In genomic region chr14:90739318-90740077, GRCh38 we compare ENCODE assay signal across 21 cellular contexts.
A peak's percentile ranks its signal among the peaks of the same experiment; 100 is the strongest.
DNase-seq lines count a peak whose midpoint lies in the region; ATAC-seq and TF ChIP-seq lines count a peak whose summit lies in the region.
"Had no signal": no experiment of that assay in that cellular context is flagged by ENCODE, and none has a peak within 500 bp of the region (broad histone marks: within the 10 kb centered on the region; RNA-seq: fewer than 3 reads in every experiment).

No MANE protein-coding gene starts in this region.

- no peak for DNase-seq in Right ventricle myocardium inferior (ENCODE audit: missing footprints)
- no peak for DNase-seq in cardiac septum (ENCODE audit: low spot score)
- DNase-seq in myocyte (ENCODE audit: low read depth), result peak; percentile 78
- no peak for DNase-seq in pons (ENCODE audit: low spot score)
- no peak for DNase-seq in stimulated activated CD4-positive, alpha-beta T cell treated with anti-CD3 and anti-CD28 coated beads, Interleukin-12 subunit alpha, Interleukin-12 subunit beta, amount 100 ng/mL, for 4 hours
- DNase-seq in stimulated activated naive B cell treated with anti-CD40 and anti-IgM and Interleukin-4, amounts not matched to agents 10 μg/mL and 1 μg/mL and 100 μg/mL, for 72 hours, result no peak
- DNase-seq in activated effector memory CD4-positive, alpha-beta T cell treated with Interleukin-2 at 50 U/mL for 16 hours, result no peak
- DNase-seq: activated CD4-positive, alpha-beta T cell treated with anti-CD3 and anti-CD28 coated beads for 4 hours; activated gamma-delta T cell treated with Interleukin-2 at 50 U/mL for 16 hours; aorta; CD4-positive, CD25-positive, alpha-beta regulatory T cell; DMS79; foreskin keratinocyte; HCEC 1CT; Kasumi-1; ovary; PC-9; spleen; T-helper 9 cell; upper lobe of left lung had no signal

- peak; percentile 71 for ATAC-seq in Right ventricle myocardium inferior
- no peak for ATAC-seq in stimulated activated naive B cell treated with anti-CD40 and anti-IgM and Interleukin-4, amounts not matched to agents 10 μg/mL and 1 μg/mL and 100 μg/mL, for 72 hours (replicated peaks)
- ATAC-seq: foreskin keratinocyte had no signal

- peaks cover 53% of the 10 kb centered on the region for H3K36me3 Mint-ChIP-seq in brain
- no peaks in the 10 kb centered on the region for H3K36me3 Mint-ChIP-seq in stimulated activated naive B cell treated with anti-CD40 and anti-IgM and Interleukin-4, amounts not matched to agents 10 μg/mL and 1 μg/mL and 100 μg/mL, for 72 hours
- H3K36me3 Mint-ChIP-seq: CD4-positive, CD25-positive, alpha-beta regulatory T cell had no signal

- H3K9me3 Mint-ChIP-seq in brain, result no peaks in the 10 kb centered on the region
- no peaks in the 10 kb centered on the region for H3K9me3 Mint-ChIP-seq in stimulated activated naive B cell treated with anti-CD40 and anti-IgM and Interleukin-4, amounts not matched to agents 10 μg/mL and 1 μg/mL and 100 μg/mL, for 72 hours

- peak overlapping the region in 4 of 5 experiments; percentile 4 to 81 (median 29) for H3K27ac Mint-ChIP-seq in brain
- H3K27ac Mint-ChIP-seq in stimulated activated naive B cell treated with anti-CD40 and anti-IgM and Interleukin-4, amounts not matched to agents 10 μg/mL and 1 μg/mL and 100 μg/mL, for 72 hours, result no peak overlapping the region
- H3K27ac Mint-ChIP-seq: CD4-positive, CD25-positive, alpha-beta regulatory T cell had no signal

- H3K27me3 Mint-ChIP-seq in brain, result no peaks in the 10 kb centered on the region
- no peaks in the 10 kb centered on the region for H3K27me3 Mint-ChIP-seq in stimulated activated naive B cell treated with anti-CD40 and anti-IgM and Interleukin-4, amounts not matched to agents 10 μg/mL and 1 μg/mL and 100 μg/mL, for 72 hours

- peaks cover 11% of the 10 kb centered on the region for H3K4me1 Mint-ChIP-seq in brain
- no peaks in the 10 kb centered on the region for H3K4me1 Mint-ChIP-seq in stimulated activated naive B cell treated with anti-CD40 and anti-IgM and Interleukin-4, amounts not matched to agents 10 μg/mL and 1 μg/mL and 100 μg/mL, for 72 hours
- H3K4me1 Mint-ChIP-seq: CD4-positive, CD25-positive, alpha-beta regulatory T cell had no signal

- intact Hi-C loops in Right ventricle myocardium inferior (cut with DNase I), result no loop called here
- intact Hi-C loops in cardiac septum (cut with DNase I), result no loop called here

- no peak overlapping the region for H3K4me3 Mint-ChIP-seq in brain
- H3K4me3 Mint-ChIP-seq in stimulated activated naive B cell treated with anti-CD40 and anti-IgM and Interleukin-4, amounts not matched to agents 10 μg/mL and 1 μg/mL and 100 μg/mL, for 72 hours, result no peak overlapping the region
- H3K4me3 Mint-ChIP-seq: CD4-positive, CD25-positive, alpha-beta regulatory T cell had no signal

- no peak for TF ChIP-seq CTCF in brain (conservative IDR thresholded peaks at IDR 0.05)
